ENCODE assay signal across 8 cellular contexts in the genomic region with DNA sequence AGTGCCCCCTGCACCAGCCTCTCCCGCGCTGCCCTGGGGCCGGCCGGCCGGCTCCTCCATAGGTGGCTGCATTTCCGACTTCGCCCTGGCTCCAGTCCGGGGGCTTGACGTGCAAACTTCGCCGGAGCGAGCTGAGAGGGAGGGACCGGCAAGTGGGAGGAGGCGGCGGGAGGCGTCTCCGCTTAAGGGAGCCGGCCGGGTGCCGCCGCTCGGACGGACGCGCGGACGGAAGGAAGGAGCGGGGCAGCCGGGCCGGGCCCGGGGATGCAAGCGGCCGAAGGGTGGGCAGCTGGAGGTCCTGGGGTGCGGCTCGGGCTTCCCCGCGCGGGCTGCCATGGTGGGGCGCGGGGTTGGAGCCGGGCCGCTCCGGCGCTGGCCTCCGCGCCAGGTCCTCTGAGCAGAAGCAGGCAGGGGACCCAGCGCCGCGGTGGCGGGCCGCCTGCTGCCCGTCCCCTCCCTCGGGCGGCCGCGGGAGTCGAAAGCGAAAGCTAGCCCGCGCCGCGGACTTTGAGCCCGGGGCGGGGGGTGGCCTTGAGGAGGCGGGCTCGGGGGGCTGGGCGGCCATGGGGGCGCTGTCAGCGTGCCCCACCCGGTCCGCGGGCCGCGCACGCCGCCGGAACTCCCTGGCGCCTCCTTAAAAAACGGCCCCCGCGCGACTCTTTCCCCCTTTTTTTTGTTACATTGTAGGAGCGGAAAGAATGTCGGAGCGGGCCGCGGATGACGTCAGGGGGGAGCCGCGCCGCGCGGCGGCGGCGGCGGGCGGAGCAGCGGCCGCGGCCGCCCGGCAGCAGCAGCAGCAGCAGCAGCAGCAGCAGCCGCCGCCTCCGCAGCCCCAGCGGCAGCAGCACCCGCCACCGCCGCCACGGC. TPM values are rescaled to one million over a fixed set of nuclear protein-coding genes. Genes with fewer than 3 reads are reported as not detected.
DNase-seq lines count a peak whose midpoint lies in the region; TF ChIP-seq lines count a peak whose summit lies in the region.

A gene (minus strand): TSS at position 483 of the 867 bp plus-strand sequence.

- H3K27ac ChIP-seq in H9 (ENCODE audit: insufficient read length, low read depth, low read length) (no peak within 1 kb of the TSS), transverse colon (peak within 1 kb of the TSS; percentile 96 to 99 (median 98))

- H2BK120ac ChIP-seq in H9 (ENCODE audit: low read depth, low read length, poor library complexity, severe bottlenecking) = no peak within 1 kb of the TSS

- H3K36me3 ChIP-seq in Loucy (ENCODE audit: insufficient read depth, low read length) = peaks cover 14% of the 10 kb centered on the region; the same call in 1 of the 2 replicates
- H3K36me3 ChIP-seq in adipocyte (ENCODE audit: control insufficient read depth, insufficient read depth, low read length, severe bottlenecking) = peaks cover 17% of the 10 kb centered on the region
- H3K36me3 ChIP-seq in transverse colon = peaks cover 0 to 4% (median 0%) of the 10 kb centered on the region in 4 donors

- no peak within 1 kb of the TSS for H4K8ac ChIP-seq in H9 (replicated peaks; ENCODE audit: insufficient read length, low read depth, low read length)

- H3K4me1 ChIP-seq in H9 (ENCODE audit: insufficient read depth, low read length) = no peaks in the 10 kb centered on the region
- H3K4me1 ChIP-seq in Loucy (ENCODE audit: insufficient read depth, low read length, poor library complexity, severe bottlenecking) = peaks cover 27% of the 10 kb centered on the region
- peaks cover 42% of the 10 kb centered on the region for H3K4me1 ChIP-seq in adipocyte (ENCODE audit: control insufficient read depth, insufficient read depth, low read length)
- peaks cover 6 to 41% (median 28%) of the 10 kb centered on the region in 4 donors for H3K4me1 ChIP-seq in transverse colon

- intact Hi-C loops in cardiac septum (cut with DNase I) (loop anchor here (1.0 to 5.0 kb wide), 3 partner anchors 48 to 80 kb away; no protein-coding TSS in a partner anchor), transverse colon (cut with DNase I; ENCODE audit: low total_unique reads) (loop anchor here (10.0 kb wide), 1 partner anchor 83 kb away; no protein-coding TSS in a partner anchor)

- H3K14ac ChIP-seq in H9 (ENCODE audit: insufficient read depth, low read length) = peak within 1 kb of the TSS; percentile 73

- peaks cover 10% of the 10 kb centered on the region for H3K23me2 ChIP-seq in H9 (ENCODE audit: insufficient read length, low read depth, low read length, poor library complexity, severe bottlenecking)

- peak within 1 kb of the TSS; percentile 81 to 93 for H3K4me3 Mint-ChIP-seq in H9

- H3F3A ChIP-seq in Loucy (ENCODE audit: low read depth) = no peaks in the 10 kb centered on the region; the same call in 1 of the 2 replicates

- H2AK5ac ChIP-seq in H9 (ENCODE audit: insufficient read length, low read length) = no peak within 1 kb of the TSS

- peak; percentile 83 for DNase-seq in H9
- peak; percentile 56 to 62 for DNase-seq in SW 1271 (lab: John Stamatoyannopoulos, UW)
- peak; percentile 96 for DNase-seq in adipocyte (ENCODE audit: low read depth)
- peak; percentile 95 for DNase-seq in cardiac septum (ENCODE audit: low spot score)
- DNase-seq in pons (ENCODE audit: low spot score) = peak; percentile 79
- peak; percentile 92 for DNase-seq in transverse colon

- no peak within 1 kb of the TSS for H4K5ac ChIP-seq in H9 (ENCODE audit: insufficient read length, low read depth, low read length)

- H3K79me2 ChIP-seq in H9 (ENCODE audit: insufficient read depth, low read length) = no peaks in the 10 kb centered on the region
- peaks cover 80% of the 10 kb centered on the region for H3K79me2 ChIP-seq in Loucy (ENCODE audit: insufficient read depth, low read length)

- in situ Hi-C loops in transverse colon (cut with MboI; ENCODE audit: low pct_ligation_motif_present in 1 of 4, low pct_unique_long_range_greater_than_20kb in 1 of 4, low sequenced_read_pairs in 3 of 4) = no loop called here

- H3K27me3 ChIP-seq in H9 (ENCODE audit: insufficient read depth, low read length) (no peaks in the 10 kb centered on the region), Loucy (ENCODE audit: insufficient read depth, low read length, poor library complexity, severe bottlenecking) (no peaks in the 10 kb centered on the region), adipocyte (replicated peaks; ENCODE audit: control insufficient read depth, insufficient read depth, low read length) (no peaks in the 10 kb centered on the region), transverse colon (no peaks in the 10 kb centered on the region)

- TF ChIP-seq CTCF in H9 (conservative IDR thresholded peaks at IDR 0.05) (no peak), Loucy (conservative IDR thresholded peaks at IDR 0.05; ENCODE audit: low read length) (no peak), transverse colon (IDR thresholded peaks at IDR 0.05) (peak in 3 of 5 experiments; percentile 7 to 51 (median 46))

- no peaks in the 10 kb centered on the region for H3K9me2 ChIP-seq in Loucy (replicated peaks; ENCODE audit: low read depth, low read length)

- H3K18ac ChIP-seq in H9 (ENCODE audit: insufficient read length, low read depth, low read length) = no peak within 1 kb of the TSS

- H2AFZ ChIP-seq in H9 (ENCODE audit: low read length) (no peak within 1 kb of the TSS), Loucy (ENCODE audit: low read length) (peak within 1 kb of the TSS; percentile 62; the same call in 1 of the 2 replicates)

- no peak within 1 kb of the TSS for H4K91ac ChIP-seq in H9 (ENCODE audit: insufficient read length, low read depth, low read length)

- no CpG with 5 or more reads among the region's 111 CpGs for WGBS in H9 (ENCODE audit: extremely low coverage, insufficient read length, low lambda C conversion rate)
- WGBS in transverse colon (ENCODE audit: low coverage in 1 of 2), 2 donors = 0% methylated on average over 54 of the region's 111 CpGs; no CpG with 5 or more reads in 1 of the 2 donors

- no peaks in the 10 kb centered on the region for H3K79me1 ChIP-seq in H9 (ENCODE audit: insufficient read depth, low read depth, low read length, poor library complexity, severe bottlenecking)

- no peak within 1 kb of the TSS for H3T11ph ChIP-seq in H9 (ENCODE audit: low read length)

- H2BK20ac ChIP-seq in H9 (ENCODE audit: low read depth, low read length, poor library complexity, severe bottlenecking) = no peak within 1 kb of the TSS

- H3K27me3 Mint-ChIP-seq in H9 (ENCODE audit: low read depth) = no peaks in the 10 kb centered on the region; the same call in none of the 2 replicates

- peak within 1 kb of the TSS; percentile 95 for H3K4me2 ChIP-seq in H9 (ENCODE audit: insufficient read depth, insufficient read length, low read length)
- H3K4me2 ChIP-seq in Loucy (ENCODE audit: low read depth, low read length, poor library complexity, severe bottlenecking) = peak within 1 kb of the TSS; percentile 93

- H3K4ac ChIP-seq in H9 (ENCODE audit: low read depth, low read length) = no peak within 1 kb of the TSS

- peak; percentile 15 for TF ChIP-seq EP300 in transverse colon (IDR thresholded peaks at IDR 0.05; ENCODE audit: low read depth)

- H3K23ac ChIP-seq in H9 (ENCODE audit: insufficient read length, low read depth, low read length) = no peak within 1 kb of the TSS

- peak within 1 kb of the TSS; percentile 60 to 87 (median 63); a peak in 4 of 7 replicates for H3K27ac Mint-ChIP-seq in H9

- H2BK5ac ChIP-seq in H9 (ENCODE audit: insufficient read length, low read length) = no peak within 1 kb of the TSS

- H3K36me3 Mint-ChIP-seq in H9 (ENCODE audit: insufficient read depth in 1 of 3, low read depth in 3 of 3) = peaks cover 8 to 24% (median 23%) of the 10 kb centered on the region in 3 experiments

- H3K4me1 Mint-ChIP-seq in H9 = peaks cover 21 to 26% of the 10 kb centered on the region in 2 experiments

- TF ChIP-seq POLR2A in transverse colon (IDR thresholded peaks at IDR 0.05) = peak; percentile 73

- H3K9ac ChIP-seq in H9 (ENCODE audit: extremely low read depth, insufficient read length, low read length) (peak within 1 kb of the TSS; percentile 70), Loucy (ENCODE audit: low read depth, low read length, poor library complexity, severe bottlenecking) (peak within 1 kb of the TSS; percentile 70), adipocyte (ENCODE audit: low read length) (peak within 1 kb of the TSS; percentile 89)

- H2BK12ac ChIP-seq in H9 (ENCODE audit: insufficient read length, low read depth, low read length) = no peak within 1 kb of the TSS

- H3K4me3 ChIP-seq in GM08714 (ENCODE audit: low read length) (peak within 1 kb of the TSS; percentile 68), Loucy (ENCODE audit: low read length, poor library complexity, severe bottlenecking) (peak within 1 kb of the TSS; percentile 83), adipocyte (ENCODE audit: low read length) (peak within 1 kb of the TSS; percentile 90), transverse colon (peak within 1 kb of the TSS; percentile 62 to 81 (median 72))

- no peak within 1 kb of the TSS for H3K56ac ChIP-seq in H9 (ENCODE audit: insufficient read length, low read depth, low read length)

- no peaks in the 10 kb centered on the region; a peak in 1 of 5 replicates for H3K9me3 Mint-ChIP-seq in H9

- H3K9me3 ChIP-seq in H9 (ENCODE audit: control insufficient read depth, low read depth, low read length) = no peaks in the 10 kb centered on the region
- H3K9me3 ChIP-seq in Loucy (ENCODE audit: insufficient read depth, low read depth, low read length) = no peaks in the 10 kb centered on the region
- H3K9me3 ChIP-seq in adipocyte (ENCODE audit: control insufficient read depth, low read length) = no peaks in the 10 kb centered on the region
- H3K9me3 ChIP-seq in transverse colon = no peaks in the 10 kb centered on the region

- H2BK15ac ChIP-seq in H9 (ENCODE audit: low read depth, low read length) = no peak within 1 kb of the TSS; the same call in 1 of the 2 replicates

- H4K20me1 ChIP-seq in H9 (ENCODE audit: control insufficient read depth, insufficient read depth, insufficient read length) (no peaks in the 10 kb centered on the region), Loucy (ENCODE audit: insufficient read depth, low read length, poor library complexity, severe bottlenecking) (peaks cover 37% of the 10 kb centered on the region)

RNA-seq across cellular contexts. Expression of the gene that starts here (rescaled TPM):
- total RNA-seq in H9 (2021) = not detected in 2 replicates
- total RNA-seq in cardiac septum = not detected
- not detected for total RNA-seq in transverse colon

Comparison
In these comparisons a context has a peak if more than half of its experiments do, and no peak if none do; other contexts are left out.
1. Peak in DNase-seq, H3K9ac ChIP-seq and H3K4me2 ChIP-seq in H9; RNA of the gene not detected or under 1 TPM.
2. Peak in DNase-seq in cardiac septum; RNA of the gene not detected or under 1 TPM.
3. Peak in DNase-seq, H3K4me3 ChIP-seq and H3K27ac ChIP-seq in transverse colon; RNA of the gene not detected or under 1 TPM.
4. CTCF ChIP-seq: peak in transverse colon (3 of 5); none in H9 (single experiment) and Loucy (single experiment).
5. Peak in every context shown above with its lines, with median percentiles within 50 percentile points of each other: H3K4me3 ChIP-seq, DNase-seq and H3K9ac ChIP-seq.